ENCODE assay signal across 32 cellular contexts in genomic region chr5:175564716-175565115, GRCh38.
"Had no signal": no experiment of that assay in that cellular context is flagged by ENCODE, and none has a peak within 500 bp of the region (broad histone marks: within the 10 kb centered on the region; RNA-seq: fewer than 3 reads in every experiment).

No MANE protein-coding gene starts in this region.

- DNase-seq: Kasumi-1, MG63, MM.1S, MV-4-11, NCI-H1048, NCI-H1092, NCI-H1092 treated with DMSO at 0.1 percent for 48 hours, NCI-H1105, NCI-H1105 treated with DMSO at 0.1 percent for 48 hours, NCI-H1417, NCI-H1417 treated with DMSO at 0.1 percent for 48 hours, NCI-H1436, NCI-H1436 treated with DMSO at 0.1 percent for 48 hours, NCI-H146, NCI-H1694, NCI-H1694 treated with DMSO at 0.1 percent for 48 hours, NCI-H187, NCI-H187 treated with DMSO at 0.1 percent for 48 hours, NCI-H1930, NCI-H2029, NCI-H2029 treated with DMSO at 0.1 percent for 48 hours, NCI-H2081, NCI-H2081 treated with DMSO at 0.1 percent for 48 hours, NCI-H2107, NCI-H2171, NCI-H2171 treated with DMSO at 0.1 percent for 48 hours, NCI-H2227 treated with DMSO at 0.1 percent for 48 hours, NCI-H226, NCI-H345, NCI-H446, NCI-H446 treated with DMSO at 0.1 percent for 48 hours, NCI-H510A had no signal
